In the genomic region with DNA sequence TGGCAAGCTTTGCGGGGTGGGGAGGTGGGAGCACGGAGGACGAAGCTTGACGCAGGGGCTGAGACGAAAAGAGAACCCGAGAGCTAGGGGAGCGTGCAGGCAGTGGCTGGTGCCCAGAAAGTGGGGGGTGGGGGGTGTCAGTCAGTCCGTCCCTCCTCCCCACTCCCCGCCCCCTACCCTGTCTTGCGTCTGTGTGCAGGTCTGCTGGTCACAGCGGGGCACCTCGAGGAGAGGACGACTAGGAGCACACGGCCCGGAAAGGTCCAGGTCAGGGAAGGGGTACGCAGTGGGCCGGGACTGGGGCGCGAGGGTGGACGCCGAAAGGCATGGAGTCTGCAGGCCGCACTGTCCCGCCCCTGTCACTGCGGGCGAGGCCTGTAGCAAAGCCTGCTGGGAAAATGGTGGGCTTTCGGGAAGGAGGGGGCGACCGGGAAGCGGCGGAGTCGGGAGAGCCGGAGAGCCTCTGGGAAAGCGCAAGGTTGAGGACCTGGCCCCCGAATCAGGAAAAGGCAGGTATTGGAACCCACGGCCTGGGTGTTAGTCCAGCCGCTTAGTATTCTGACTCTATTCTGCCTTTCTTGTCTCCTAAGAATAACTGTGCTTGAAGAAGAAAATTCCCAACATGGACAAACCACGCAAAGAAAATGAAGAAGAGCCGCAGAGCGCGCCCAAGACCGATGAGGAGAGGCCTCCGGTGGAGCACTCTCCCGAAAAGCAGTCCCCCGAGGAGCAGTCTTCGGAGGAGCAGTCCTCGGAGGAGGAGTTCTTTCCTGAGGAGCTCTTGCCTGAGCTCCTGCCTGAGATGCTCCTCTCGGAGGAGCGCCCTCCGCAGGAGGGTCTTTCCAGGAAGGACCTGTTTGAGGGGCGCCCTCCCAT, we compare ENCODE assay signal across 8 cellular contexts. TPM values are rescaled to one million over a fixed set of nuclear protein-coding genes. Genes with fewer than 3 reads are reported as not detected.
A peak's percentile ranks its signal among the peaks of the same experiment; 100 is the strongest.
DNase-seq lines count a peak whose midpoint lies in the region; ATAC-seq and TF ChIP-seq lines count a peak whose summit lies in the region.

No MANE protein-coding gene starts in this region.

- peak; percentile 32 for ATAC-seq in GM21825 (IDR thresholded peaks at IDR 0.05; ENCODE audit: unreplicated experiment)
- peak; percentile 47 for ATAC-seq in T-helper 17 cell

- 3% methylated on average over 37 of the region's 50 CpGs for WGBS in smooth muscle cell (ENCODE audit: low lambda C conversion rate)

- H3K27ac Mint-ChIP-seq in T-helper 17 cell (peak overlapping the region; percentile 89), chondrocyte (ENCODE audit: unreplicated experiment) (peak overlapping the region; percentile 95)

- peaks cover 13% of the 10 kb centered on the region for H3K4me1 Mint-ChIP-seq in T-helper 17 cell
- peaks cover 14% of the 10 kb centered on the region for H3K4me1 Mint-ChIP-seq in chondrocyte (ENCODE audit: low read depth)

- TF ChIP-seq POLR2A in NB4 (IDR thresholded peaks at IDR 0.05; ENCODE audit: extremely low read depth, insufficient read length), result no peak

- H3K4me3 ChIP-seq in NB4 (ENCODE audit: low read depth, low read length) (peak overlapping the region; percentile 47), kidney epithelial cell (ENCODE audit: low read depth, low read length) (peak overlapping the region; percentile 51), smooth muscle cell (peak overlapping the region; percentile 97)

- H3K36me3 ChIP-seq in kidney epithelial cell (ENCODE audit: control insufficient read depth, insufficient read depth, low read length) (no peaks in the 10 kb centered on the region), smooth muscle cell (ENCODE audit: low read depth) (no peaks in the 10 kb centered on the region)

- H3K27me3 Mint-ChIP-seq in T-helper 17 cell (no peaks in the 10 kb centered on the region), chondrocyte (ENCODE audit: low read depth) (no peaks in the 10 kb centered on the region)

- H3K36me3 Mint-ChIP-seq in T-helper 17 cell (ENCODE audit: low read depth) (no peaks in the 10 kb centered on the region), chondrocyte (ENCODE audit: low read depth) (peaks cover 1% of the 10 kb centered on the region)

- H3K4me1 ChIP-seq in smooth muscle cell (ENCODE audit: low read depth), result peaks cover 15% of the 10 kb centered on the region

- H3K27me3 ChIP-seq in kidney epithelial cell (ENCODE audit: control insufficient read depth, insufficient read depth, low read length) (no peaks in the 10 kb centered on the region), smooth muscle cell (ENCODE audit: low read depth) (no peaks in the 10 kb centered on the region)

- peaks cover 12% of the 10 kb centered on the region for H3F3A ChIP-seq in smooth muscle cell (ENCODE audit: low read depth)

- DNase-seq in D341Med (ENCODE audit: low spot score) (peak; percentile 74), NB4 (ENCODE audit: low read depth) (peak; percentile 22), T-helper 17 cell (peak in 1 of 3 donors; percentile 8), chondrocyte (ENCODE audit: low spot score) (no peak), kidney epithelial cell (ENCODE audit: low read depth) (no peak), smooth muscle cell (lab: John Stamatoyannopoulos, UW; ENCODE audit: unreplicated experiment) (peak; percentile 40), GM19238 (ENCODE audit: insufficient read length, low spot score) (no peak)

- TF ChIP-seq CTCF in NB4 (IDR thresholded peaks at IDR 0.05; ENCODE audit: low read depth, low read length) (no peak), chondrocyte (IDR thresholded peaks at IDR 0.05) (peak; percentile 79), kidney epithelial cell (IDR thresholded peaks at IDR 0.05; ENCODE audit: insufficient read depth, low read length, poor library complexity, severe bottlenecking) (peak; percentile 71), smooth muscle cell (IDR thresholded peaks at IDR 0.05; ENCODE audit: borderline replicate concordance, insufficient read depth, poor library complexity, severe bottlenecking) (peak; percentile 41)

- H4K20me1 ChIP-seq in smooth muscle cell (ENCODE audit: low read depth), result no peaks in the 10 kb centered on the region

- H2AFZ ChIP-seq in smooth muscle cell (ENCODE audit: low read depth), result peak overlapping the region; percentile 99

- peaks cover 27% of the 10 kb centered on the region for H3K79me2 ChIP-seq in smooth muscle cell (ENCODE audit: low read depth)

- H3K4me3 Mint-ChIP-seq in T-helper 17 cell (peak overlapping the region; percentile 91), chondrocyte (ENCODE audit: unreplicated experiment) (peak overlapping the region; percentile 84)

- H3K27ac ChIP-seq in smooth muscle cell (ENCODE audit: low read depth), result peak overlapping the region; percentile 73

- H3K4me2 ChIP-seq in smooth muscle cell, result peak overlapping the region; percentile 99

- H3K9me3 ChIP-seq in T-helper 17 cell (ENCODE audit: control insufficient read depth, low read length, poor library complexity, severe bottlenecking), result no peaks in the 10 kb centered on the region
- no peaks in the 10 kb centered on the region for H3K9me3 ChIP-seq in smooth muscle cell (replicated peaks; ENCODE audit: low read depth)

- no peaks in the 10 kb centered on the region for H3K9me3 Mint-ChIP-seq in chondrocyte (ENCODE audit: low read depth)

- H3K9ac ChIP-seq in smooth muscle cell (ENCODE audit: low read depth), result peak overlapping the region; percentile 71

RNA-seq across cellular contexts. Expression of gene TCEAL1, which starts 0.8 kb away (rescaled TPM):
- total RNA-seq in T-helper 17 cell, result 1 to 10 TPM; 3.7 to 4.7 TPM
- 26.7 to 27.7 TPM (median 27.2 TPM) in 3 replicates for total RNA-seq in chondrocyte
- total RNA-seq in kidney epithelial cell, result 13.3 and 19.0 TPM in 2 replicates
- 22.1 and 43.0 TPM in 2 replicates for total RNA-seq in smooth muscle cell
- polyA plus RNA-seq in smooth muscle cell, result 16.7 and 23.8 TPM in 2 replicates

RNA-seq across cellular contexts. Expression of gene TCEAL3, which starts 21.8 kb away (rescaled TPM):
- total RNA-seq in T-helper 17 cell (1 to 10 TPM; 5.2 to 7.6 TPM), chondrocyte (40.0 to 40.8 TPM (median 40.2 TPM) in 3 replicates), kidney epithelial cell (10.5 and 14.9 TPM in 2 replicates), smooth muscle cell (14.0 and 29.6 TPM in 2 replicates)
- 48.0 and 52.4 TPM in 2 replicates for polyA plus RNA-seq in smooth muscle cell

RNA-seq across cellular contexts. Expression of gene TCEAL4, which starts 44.2 kb away (rescaled TPM):
- total RNA-seq in T-helper 17 cell (10 to 100 TPM in 1 of 2 donors, 1 to 10 TPM in 1; 6.6 to 11.9 TPM), chondrocyte (84.5 to 91.5 TPM (median 88.0 TPM) in 3 replicates), kidney epithelial cell (51.0 and 62.0 TPM in 2 replicates), smooth muscle cell (40.2 and 51.3 TPM in 2 replicates)
- 74.4 and 76.2 TPM in 2 replicates for polyA plus RNA-seq in smooth muscle cell

RNA-seq across cellular contexts. Expression of gene MORF4L2, which starts 57.0 kb away (rescaled TPM):
- total RNA-seq in T-helper 17 cell (100 to 1,000 TPM; 176 to 192 TPM), chondrocyte (540 to 567 TPM (median 545 TPM) in 3 replicates), kidney epithelial cell (297 and 373 TPM in 2 replicates), smooth muscle cell (1,445 and 1,824 TPM in 2 replicates)
- polyA plus RNA-seq in smooth muscle cell, result 726 and 732 TPM in 2 replicates

Comparison
In these comparisons a context has a peak if more than half of its experiments do, and no peak if none do; other contexts are left out.
1. DNase-seq: peak in D341Med (single experiment), NB4 (single experiment) and smooth muscle cell (single experiment); none in chondrocyte (single experiment), kidney epithelial cell (single experiment) and GM19238 (single experiment).
2. H3K4me3 ChIP-seq: peak in every context shown above with its lines; median percentile 97 in smooth muscle cell; 51 in kidney epithelial cell; 47 in NB4.